Comparison of ENCODE assay signal across 8 cellular contexts in genomic region chr14:77457522-77458248, GRCh38. TPM values are rescaled to one million over a fixed set of nuclear protein-coding genes. Genes with fewer than 3 reads are reported as not detected.
DNase-seq lines count a peak whose midpoint lies in the region; ATAC-seq and TF ChIP-seq lines count a peak whose summit lies in the region.

Gene AHSA1, plus strand, starts transcription at chr14:77458093. Its CDS starts 97 bp downstream, at chr14:77458190.
Gene VIPAS39, minus strand, starts transcription at chr14:77457601. Its CDS starts 3,499 bp downstream, at chr14:77454102.

- peaks cover 34% of the 10 kb centered on the region for H3K36me3 ChIP-seq in BE2C
- peaks cover 7% of the 10 kb centered on the region for H3K36me3 ChIP-seq in colonic mucosa

- intact Hi-C loops in colonic mucosa (cut with DNase I) = loop anchor here (2.0 to 10.0 kb wide), 2 partner anchors 95 to 247 kb away; partner anchors contain the start of genes ALKBH1 and SLIRP

- peak within 1 kb of the TSS; percentile 98 for H3K27ac ChIP-seq in colonic mucosa
- H3K27ac ChIP-seq in layer of hippocampus (ENCODE audit: low read depth, low read length) = peak within 1 kb of the TSS; percentile 100

- H3K4me1 ChIP-seq in BE2C (0 out of 2 replicates have a peak, but pooled peaks cover 2% of the 10 kb centered on the region), colonic mucosa (peaks cover 6% of the 10 kb centered on the region)

- H3K9me3 ChIP-seq in BE2C (no peaks in the 10 kb centered on the region), colonic mucosa (no peaks in the 10 kb centered on the region)

- DNase-seq in BE2C (peak; percentile 97), GM19240 (ENCODE audit: insufficient read length, low spot score) (peak; percentile 86), NCI-H526 (lab: John Stamatoyannopoulos, UW) (peak; percentile 99), colonic mucosa (peak; percentile 96)
- DNase-seq in activated CD4-positive, alpha-beta T cell treated with anti-CD3 and anti-CD28 coated beads for 48 hours = peak; percentile 96
- DNase-seq in stimulated activated CD4-positive, alpha-beta T cell treated with anti-CD3 and anti-CD28 coated beads, Interleukin-1b, Interleukin-23, amount 100 ng/mL, for 4 hours (ENCODE audit: low read depth in 2 of 2) = peak; percentile 73 to 83

- TF ChIP-seq CTCF in BE2C (IDR thresholded peaks at IDR 0.05; ENCODE audit: low read depth, low read length) (no peak), colonic mucosa (IDR thresholded peaks at IDR 0.05) (no peak)

- H3K27me3 ChIP-seq in BE2C = no peaks in the 10 kb centered on the region
- H3K27me3 ChIP-seq in colonic mucosa = no peaks in the 10 kb centered on the region
- H3K27me3 ChIP-seq in layer of hippocampus (ENCODE audit: control insufficient read depth, insufficient read depth, low read length) = no peaks in the 10 kb centered on the region

- H3K9ac ChIP-seq in colonic mucosa (ENCODE audit: low read depth in 2 of 2, low read length in 2 of 2) = peak within 1 kb of the TSS; percentile 87 to 97

- ATAC-seq in HG03460 (IDR thresholded peaks at IDR 0.05; ENCODE audit: unreplicated experiment) = peak; percentile 90

- H3K4me3 ChIP-seq in BE2C (ENCODE audit: low read depth, low read length) = peak within 1 kb of the TSS; percentile 95
- H3K4me3 ChIP-seq in colonic mucosa = peak within 1 kb of the TSS; percentile 92

RNA-seq across cellular contexts. Expression of gene AHSA1, which starts in this region (rescaled TPM):
- 551 TPM for polyA plus RNA-seq in BE2C (2012; ENCODE audit: insufficient read depth, insufficient read length, low read depth)
- 100 to 1,000 TPM; 112 to 316 TPM for total RNA-seq in colonic mucosa

RNA-seq across cellular contexts. Expression of gene VIPAS39, which starts in this region (rescaled TPM):
- 19.0 TPM for polyA plus RNA-seq in BE2C (2012; ENCODE audit: insufficient read depth, insufficient read length, low read depth)
- 10 to 100 TPM; 16.3 to 17.5 TPM for total RNA-seq in colonic mucosa

Comparison
In these comparisons a context has a peak if more than half of its experiments do, and no peak if none do; other contexts are left out.
1. Peak in every context shown above with its lines: DNase-seq, ATAC-seq, H3K4me3 ChIP-seq and H3K27ac ChIP-seq.